In the genomic region with DNA sequence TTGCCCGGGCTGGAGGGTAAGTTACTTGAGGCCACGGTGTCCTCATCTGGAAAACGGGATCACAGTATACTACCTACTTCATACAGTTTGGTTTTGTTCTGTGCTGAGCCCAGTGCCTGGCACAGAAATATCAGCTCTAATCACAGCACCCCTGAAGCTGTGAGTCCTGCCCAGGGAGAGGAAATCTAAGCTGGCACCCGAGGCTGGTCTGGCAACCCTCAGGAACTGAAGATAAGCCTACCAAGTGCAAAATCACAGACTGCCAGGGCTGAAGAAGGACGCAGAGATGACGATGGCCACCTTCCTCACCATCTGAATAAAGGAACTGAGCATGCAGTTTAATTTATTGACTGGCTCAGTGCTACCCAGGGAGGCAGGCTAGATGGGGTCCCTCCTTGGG, we compare ENCODE assay signal across 25 cellular contexts.
"Had no signal": no experiment of that assay in that cellular context is flagged by ENCODE, and none has a peak within 500 bp of the region (broad histone marks: within the 10 kb centered on the region; RNA-seq: fewer than 3 reads in every experiment).

No MANE protein-coding gene starts in this region.

- ATAC-seq: activated CD4-positive, alpha-beta T cell treated with anti-CD3 and anti-CD28 coated beads for 36 hours; activated CD8-positive, alpha-beta T cell treated with anti-CD3 and anti-CD28 coated beads, Interleukin-2, amount 10 ng/mL, durations not matched to agents 7 days and 5 days; activated T-cell treated with anti-CD3 and anti-CD28 coated beads, Interleukin-2, amount 50 U/mL, for 4 hours; body of pancreas; esophagus mucosa had no signal

- H3K36me3 ChIP-seq: colonic mucosa had no signal

- H3K4me3 ChIP-seq: adrenal gland, body of pancreas, colonic mucosa, dorsolateral prefrontal cortex had no signal

- H3K9me3 ChIP-seq: adrenal gland, body of pancreas, colonic mucosa had no signal

- H3K4me1 ChIP-seq: adrenal gland, body of pancreas, colonic mucosa had no signal

- DNase-seq: activated CD4-positive, alpha-beta memory T cell treated with anti-CD3 and anti-CD28 coated beads for 36 hours; activated CD4-positive, alpha-beta T cell treated with anti-CD3 and anti-CD28 coated beads for 36 hours; activated CD4-positive, alpha-beta T cell treated with anti-CD3 and anti-CD28 coated beads, Interleukin-2, amount 10 ng/mL, durations not matched to agents 24 days and 14 days; activated CD4-positive, CD25-positive, alpha-beta regulatory T cell; activated CD4-positive, CD25-positive, alpha-beta regulatory T cell treated with anti-CD3 and anti-CD28 coated beads, Interleukin-2, amount 50 U/mL, for 72 hours; activated CD8-positive, alpha-beta T cell treated with anti-CD3 and anti-CD28 coated beads, Interleukin-2, amount 10 ng/mL, durations not matched to agents 7 days and 5 days; activated effector memory CD4-positive, alpha-beta T cell treated with Interleukin-2 at 50 U/mL for 16 hours; activated gamma-delta T cell treated with Interleukin-2 at 50 U/mL for 16 hours; activated naive CD4-positive, alpha-beta T cell treated with anti-CD3 and anti-CD28 coated beads, Interleukin-2, amount 50 U/mL, for 16 hours; activated naive CD4-positive, alpha-beta T cell treated with Interleukin-2 at 50 U/mL for 16 hours; activated T-cell treated with anti-CD3 and anti-CD28 coated beads, Interleukin-2, amount 50 U/mL, for 4 hours; amygdala; aorta; body of pancreas; central memory CD4-positive, alpha-beta T cell; cerebellar nuclear complex; colonic mucosa; dorsolateral prefrontal cortex; effector memory CD4-positive, alpha-beta T cell; endodermal cell; foreskin fibroblast; head of caudate nucleus; T-helper 2 cell had no signal

- H3K27ac ChIP-seq: body of pancreas, colonic mucosa, dorsolateral prefrontal cortex had no signal

- H3K27me3 ChIP-seq: adrenal gland, body of pancreas, colonic mucosa, dorsolateral prefrontal cortex had no signal
